In the genomic region with DNA sequence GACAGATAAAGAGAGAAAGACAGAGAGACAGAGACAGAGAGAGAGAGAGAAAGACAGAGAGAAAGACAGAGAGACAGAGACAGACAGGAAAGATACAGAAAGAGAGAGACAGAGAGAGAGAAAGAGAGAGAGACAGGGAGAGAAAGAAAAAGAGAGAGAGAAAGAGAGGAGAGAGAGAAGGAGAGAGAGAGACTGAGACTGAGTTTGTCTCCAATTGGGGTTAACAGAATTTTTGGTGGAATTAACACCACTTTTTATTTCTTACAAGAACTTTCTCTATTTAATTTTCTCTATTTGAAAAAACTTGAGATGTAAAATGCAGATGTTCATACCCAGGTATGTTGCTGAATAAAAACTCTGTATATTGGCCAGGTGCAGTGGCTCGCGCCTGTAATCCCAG, we compare ENCODE assay signal across 9 cellular contexts. TPM values are rescaled to one million over a fixed set of nuclear protein-coding genes. Genes with fewer than 3 reads are reported as not detected.
"Had no signal": no experiment of that assay in that cellular context is flagged by ENCODE, and none has a peak within 500 bp of the region (broad histone marks: within the 10 kb centered on the region; RNA-seq: fewer than 3 reads in every experiment).

No MANE protein-coding gene starts in this region.

- H3K27ac ChIP-seq: HL-60, KMS-11 had no signal

- H3K27ac Mint-ChIP-seq: IgD-negative memory B cell had no signal

- H3K4me3 Mint-ChIP-seq: IgD-negative memory B cell had no signal

- ATAC-seq: HepG2, K562 had no signal

- H3K36me3 Mint-ChIP-seq: IgD-negative memory B cell had no signal

- DNase-seq: IMR-90, KBM-7, KG1 had no signal

- H3K9me3 Mint-ChIP-seq: IgD-negative memory B cell had no signal

- H3K4me3 ChIP-seq: K562 had no signal

- H3K27me3 Mint-ChIP-seq: IgD-negative memory B cell had no signal

RNA-seq across cellular contexts. Expression of a gene that starts 56.6 kb away (rescaled TPM):
- total RNA-seq: HepG2, HT-29 had no signal
